1 cellular context compared by ENCODE assay signal in the genomic region with DNA sequence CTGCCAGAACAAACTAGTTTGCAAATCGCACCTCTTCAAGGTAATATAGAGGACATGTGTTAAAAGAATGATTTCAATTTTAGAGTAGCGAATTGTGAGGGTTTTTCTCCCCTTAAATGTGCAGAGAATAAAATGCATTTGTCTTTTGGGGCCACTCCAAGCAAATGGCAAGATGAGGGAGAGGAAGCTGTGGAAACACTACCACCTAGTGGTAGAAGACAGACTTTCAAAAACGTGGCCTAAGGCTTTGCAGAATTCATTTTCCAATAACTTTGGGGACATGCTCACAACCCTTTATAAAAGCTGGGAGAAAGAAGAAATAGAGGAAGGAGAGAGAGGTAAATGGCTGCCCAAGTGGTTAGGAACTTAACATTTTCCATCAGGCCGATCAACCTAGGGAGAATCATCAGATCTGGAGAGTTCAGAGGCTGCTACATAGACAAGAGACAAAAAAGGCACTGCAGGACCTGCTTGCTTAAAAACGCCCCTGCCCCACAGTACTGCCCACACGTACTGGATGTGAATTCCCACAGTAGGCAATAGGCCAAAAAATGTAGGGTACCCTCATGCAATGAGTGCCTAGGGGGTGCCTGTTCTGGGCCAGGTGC.
TF ChIP-seq lines count a peak whose summit lies in the region.

No MANE protein-coding gene starts in this region.

TF ChIP-seq in GM23338, 12 proteins besides CTCF, POLR2A, EP300 and RAD21 (continued from another document):
- TF ChIP-seq, protein P1, sequence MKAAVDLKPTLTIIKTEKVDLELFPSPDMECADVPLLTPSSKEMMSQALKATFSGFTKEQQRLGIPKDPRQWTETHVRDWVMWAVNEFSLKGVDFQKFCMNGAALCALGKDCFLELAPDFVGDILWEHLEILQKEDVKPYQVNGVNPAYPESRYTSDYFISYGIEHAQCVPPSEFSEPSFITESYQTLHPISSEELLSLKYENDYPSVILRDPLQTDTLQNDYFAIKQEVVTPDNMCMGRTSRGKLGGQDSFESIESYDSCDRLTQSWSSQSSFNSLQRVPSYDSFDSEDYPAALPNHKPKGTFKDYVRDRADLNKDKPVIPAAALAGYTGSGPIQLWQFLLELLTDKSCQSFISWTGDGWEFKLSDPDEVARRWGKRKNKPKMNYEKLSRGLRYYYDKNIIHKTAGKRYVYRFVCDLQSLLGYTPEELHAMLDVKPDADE (IDR thresholded peaks at IDR 0.05) = no peak
- TF ChIP-seq POLR2AphosphoS5 (IDR thresholded peaks at IDR 0.05; ENCODE audit: low read depth) (no peak), EZH2phosphoT487 (IDR thresholded peaks at IDR 0.05; ENCODE audit: unreplicated experiment) (no peak)
- TF ChIP-seq, protein P2, sequence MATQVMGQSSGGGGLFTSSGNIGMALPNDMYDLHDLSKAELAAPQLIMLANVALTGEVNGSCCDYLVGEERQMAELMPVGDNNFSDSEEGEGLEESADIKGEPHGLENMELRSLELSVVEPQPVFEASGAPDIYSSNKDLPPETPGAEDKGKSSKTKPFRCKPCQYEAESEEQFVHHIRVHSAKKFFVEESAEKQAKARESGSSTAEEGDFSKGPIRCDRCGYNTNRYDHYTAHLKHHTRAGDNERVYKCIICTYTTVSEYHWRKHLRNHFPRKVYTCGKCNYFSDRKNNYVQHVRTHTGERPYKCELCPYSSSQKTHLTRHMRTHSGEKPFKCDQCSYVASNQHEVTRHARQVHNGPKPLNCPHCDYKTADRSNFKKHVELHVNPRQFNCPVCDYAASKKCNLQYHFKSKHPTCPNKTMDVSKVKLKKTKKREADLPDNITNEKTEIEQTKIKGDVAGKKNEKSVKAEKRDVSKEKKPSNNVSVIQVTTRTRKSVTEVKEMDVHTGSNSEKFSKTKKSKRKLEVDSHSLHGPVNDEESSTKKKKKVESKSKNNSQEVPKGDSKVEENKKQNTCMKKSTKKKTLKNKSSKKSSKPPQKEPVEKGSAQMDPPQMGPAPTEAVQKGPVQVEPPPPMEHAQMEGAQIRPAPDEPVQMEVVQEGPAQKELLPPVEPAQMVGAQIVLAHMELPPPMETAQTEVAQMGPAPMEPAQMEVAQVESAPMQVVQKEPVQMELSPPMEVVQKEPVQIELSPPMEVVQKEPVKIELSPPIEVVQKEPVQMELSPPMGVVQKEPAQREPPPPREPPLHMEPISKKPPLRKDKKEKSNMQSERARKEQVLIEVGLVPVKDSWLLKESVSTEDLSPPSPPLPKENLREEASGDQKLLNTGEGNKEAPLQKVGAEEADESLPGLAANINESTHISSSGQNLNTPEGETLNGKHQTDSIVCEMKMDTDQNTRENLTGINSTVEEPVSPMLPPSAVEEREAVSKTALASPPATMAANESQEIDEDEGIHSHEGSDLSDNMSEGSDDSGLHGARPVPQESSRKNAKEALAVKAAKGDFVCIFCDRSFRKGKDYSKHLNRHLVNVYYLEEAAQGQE (IDR thresholded peaks at IDR 0.05; ENCODE audit: unreplicated experiment) = no peak
